1 cellular context compared by ENCODE assay signal in the genomic region with DNA sequence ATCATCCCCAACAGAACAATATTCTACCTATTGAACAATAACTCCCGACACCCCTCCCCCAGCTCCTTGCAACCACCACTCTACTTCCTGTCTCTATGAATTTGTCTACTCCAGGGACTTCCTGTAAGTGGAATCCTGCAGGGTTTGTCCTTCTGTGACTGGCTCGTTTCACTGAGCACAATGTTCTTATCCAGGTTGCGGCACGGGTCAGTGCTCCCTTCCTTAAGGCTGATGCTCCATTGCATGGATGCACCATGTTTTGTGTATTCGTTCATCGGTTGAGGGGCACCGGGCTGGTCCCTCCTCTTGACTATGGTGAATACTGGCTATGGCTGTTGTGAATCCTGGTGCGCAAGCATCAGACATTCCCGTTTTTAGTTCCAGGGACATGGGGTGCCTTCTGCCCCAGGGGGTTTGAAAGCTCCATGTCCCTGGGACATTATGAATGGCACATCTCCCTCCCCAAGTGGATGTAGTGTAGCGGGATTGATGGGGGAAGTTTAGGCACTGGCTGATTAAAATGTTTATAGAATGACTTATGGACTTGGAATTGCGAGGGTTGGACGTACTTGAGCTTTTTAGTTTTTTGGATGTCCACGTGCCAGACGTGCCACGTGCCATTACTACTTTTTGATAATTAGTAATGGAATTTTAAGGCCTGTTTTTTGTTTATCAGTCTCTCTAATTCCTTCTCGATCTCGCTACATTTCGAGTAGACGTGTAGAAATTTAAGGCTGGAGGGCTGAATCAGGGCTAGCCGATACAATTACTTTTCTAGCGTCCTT.
TF ChIP-seq lines count a peak whose summit lies in the region.

No MANE protein-coding gene starts in this region.

TF ChIP-seq in IMR-90, 13 proteins besides CTCF, POLR2A, EP300 and RAD21 (continued from another document):
- TF ChIP-seq, protein P1, sequence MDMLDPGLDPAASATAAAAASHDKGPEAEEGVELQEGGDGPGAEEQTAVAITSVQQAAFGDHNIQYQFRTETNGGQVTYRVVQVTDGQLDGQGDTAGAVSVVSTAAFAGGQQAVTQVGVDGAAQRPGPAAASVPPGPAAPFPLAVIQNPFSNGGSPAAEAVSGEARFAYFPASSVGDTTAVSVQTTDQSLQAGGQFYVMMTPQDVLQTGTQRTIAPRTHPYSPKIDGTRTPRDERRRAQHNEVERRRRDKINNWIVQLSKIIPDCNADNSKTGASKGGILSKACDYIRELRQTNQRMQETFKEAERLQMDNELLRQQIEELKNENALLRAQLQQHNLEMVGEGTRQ (IDR thresholded peaks at IDR 0.05; ENCODE audit: low read depth, low read length), result no peak
